ENCODE assay signal across 8 cellular contexts in the genomic region with DNA sequence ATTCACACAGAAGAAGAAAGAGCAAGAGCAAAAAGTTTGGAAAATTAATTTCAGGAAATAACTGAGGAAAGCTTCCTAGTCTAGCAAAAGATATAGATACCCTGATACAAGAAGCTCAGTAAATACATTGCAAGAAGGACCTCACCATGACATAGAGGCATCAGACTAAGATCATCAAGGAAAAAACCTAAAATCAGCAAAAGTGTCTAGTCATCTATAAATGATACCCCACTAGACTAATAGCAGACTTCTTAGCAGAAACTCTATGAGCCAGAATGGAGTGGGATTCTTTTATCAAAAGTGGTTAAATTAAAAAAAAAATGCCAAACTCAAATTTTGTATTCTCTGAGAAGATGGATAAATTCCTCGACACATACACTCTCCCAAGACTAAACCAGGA.
"Had no signal": no experiment of that assay in that cellular context is flagged by ENCODE, and none has a peak within 500 bp of the region (broad histone marks: within the 10 kb centered on the region; RNA-seq: fewer than 3 reads in every experiment).

No MANE protein-coding gene starts in this region.

- DNase-seq: H9, HCEC 1CT, KBM-7 had no signal

- H3K4me2 ChIP-seq: GM23338, KMS-11 had no signal

- FAIRE-seq: H1, H54, HTR-8/SVneo had no signal

- H3K4me3 ChIP-seq: GM23338 had no signal

- H2AFZ ChIP-seq: GM23338 had no signal

- H3K27ac ChIP-seq: KMS-11 had no signal

- H3K9ac ChIP-seq: KMS-11 had no signal

- ATAC-seq: GM23338 had no signal
